In the genomic region with DNA sequence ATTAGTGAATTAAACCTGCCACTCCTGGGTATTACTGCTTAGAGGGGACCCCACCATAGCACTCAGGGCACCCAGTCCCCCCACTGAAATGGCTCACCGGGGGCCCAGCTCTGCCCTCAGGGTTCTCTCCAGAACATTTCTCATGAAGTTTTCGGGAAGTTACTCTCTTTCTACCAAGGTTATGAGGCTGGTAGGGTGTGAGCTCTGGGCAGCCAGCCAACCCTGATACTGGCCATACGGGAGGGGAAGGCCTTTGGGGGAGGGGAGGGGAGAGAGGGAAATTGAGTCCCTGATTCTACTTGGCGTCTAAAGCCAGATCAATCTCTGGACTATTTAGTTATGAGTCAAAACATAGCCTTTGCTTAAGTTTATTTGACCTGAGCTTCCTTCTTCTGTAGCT, we compare ENCODE assay signal across 1 cellular context.
TF ChIP-seq lines count a peak whose summit lies in the region.

No MANE protein-coding gene starts in this region.

TF ChIP-seq in HEK293, 187 proteins besides CTCF, POLR2A, EP300 and RAD21 (continued from another document):
- TF ChIP-seq PRDM2 (tag by site-specific recombination; IDR thresholded peaks at IDR 0.05; ENCODE audit: borderline replicate concordance) = no peak
- no peak for TF ChIP-seq ZNF510 (tag by site-specific recombination; IDR thresholded peaks at IDR 0.05; ENCODE audit: insufficient replicate concordance)
- TF ChIP-seq ZNF629 (tag by site-specific recombination; IDR thresholded peaks at IDR 0.05) = no peak
- TF ChIP-seq ZNF776 (tag by site-specific recombination; IDR thresholded peaks at IDR 0.05; ENCODE audit: borderline replicate concordance) = no peak
- no peak for TF ChIP-seq ZBTB44 (tag by site-specific recombination; IDR thresholded peaks at IDR 0.05)
- TF ChIP-seq ZNF837 (tag by site-specific recombination; IDR thresholded peaks at IDR 0.05) = no peak
- no peak for TF ChIP-seq ZNF670 (tag by site-specific recombination; IDR thresholded peaks at IDR 0.05; ENCODE audit: low read depth)
- TF ChIP-seq ZNF518A (tag by site-specific recombination; conservative IDR thresholded peaks at IDR 0.05; ENCODE audit: low read depth) = no peak
